ENCODE assay signal across 23 cellular contexts in genomic region chr7:159066816-159067601, GRCh38.
"Had no signal": no experiment of that assay in that cellular context is flagged by ENCODE, and none has a peak within 500 bp of the region (broad histone marks: within the 10 kb centered on the region; RNA-seq: fewer than 3 reads in every experiment).

No MANE protein-coding gene starts in this region.

- DNase-seq: activated CD4-positive, alpha-beta T cell treated with anti-CD3 and anti-CD28 coated beads for 48 hours; activated CD4-positive, CD25-positive, alpha-beta regulatory T cell; activated CD8-positive, alpha-beta T cell treated with anti-CD3 and anti-CD28 coated beads for 36 hours; activated naive CD4-positive, alpha-beta T cell; activated naive CD8-positive, alpha-beta T cell treated with anti-CD3 and anti-CD28 coated beads for 36 hours; activated T-cell treated with anti-CD3 and anti-CD28 coated beads, Interleukin-2, amount 50 U/mL, for 4 hours; cerebellar nuclear complex; cortex of kidney; endodermal cell; left lung; mammary epithelial cell; midbrain; stimulated activated CD4-positive, alpha-beta T cell treated with anti-CD3 and anti-CD28 coated beads, Interleukin-12 subunit alpha, Interleukin-12 subunit beta, amount 100 ng/mL, for 4 hours; stimulated activated CD4-positive, alpha-beta T cell treated with anti-CD3 and anti-CD28 coated beads, Interleukin-4, amount 100 ng/mL, for 4 hours; stimulated activated naive CD8-positive, alpha-beta T cell treated with anti-CD3 and anti-CD28 coated beads, Interleukin-15, Interleukin-2, amounts not matched to agents 100 U/mL and 50 U/mL, for 24 hours; substantia nigra; T1000; uterus had no signal

- H3K27me3 ChIP-seq: tibial nerve, uterus had no signal

- ATAC-seq: activated CD8-positive, alpha-beta T cell treated with anti-CD3 and anti-CD28 coated beads for 36 hours; activated T-cell treated with anti-CD3 and anti-CD28 coated beads, Interleukin-2, amount 50 U/mL, for 4 hours; left lung; right cardiac atrium; stimulated activated naive CD8-positive, alpha-beta T cell treated with anti-CD3 and anti-CD28 coated beads, Interleukin-15, Interleukin-2, amounts not matched to agents 100 U/mL and 50 U/mL, for 24 hours had no signal

- H3K27ac ChIP-seq: epithelial cell of prostate, left lung, neutrophil, parathyroid adenoma had no signal

- H3K4me1 ChIP-seq: parathyroid adenoma had no signal

- H3K36me3 ChIP-seq: left lung, neutrophil, tibial nerve, uterus had no signal

- H3K4me3 ChIP-seq: left lung, tibial nerve, uterus had no signal

- H3K9me3 ChIP-seq: left lung, neutrophil, tibial nerve, uterus had no signal
